ENCODE assay signal across 16 cellular contexts in the genomic region with DNA sequence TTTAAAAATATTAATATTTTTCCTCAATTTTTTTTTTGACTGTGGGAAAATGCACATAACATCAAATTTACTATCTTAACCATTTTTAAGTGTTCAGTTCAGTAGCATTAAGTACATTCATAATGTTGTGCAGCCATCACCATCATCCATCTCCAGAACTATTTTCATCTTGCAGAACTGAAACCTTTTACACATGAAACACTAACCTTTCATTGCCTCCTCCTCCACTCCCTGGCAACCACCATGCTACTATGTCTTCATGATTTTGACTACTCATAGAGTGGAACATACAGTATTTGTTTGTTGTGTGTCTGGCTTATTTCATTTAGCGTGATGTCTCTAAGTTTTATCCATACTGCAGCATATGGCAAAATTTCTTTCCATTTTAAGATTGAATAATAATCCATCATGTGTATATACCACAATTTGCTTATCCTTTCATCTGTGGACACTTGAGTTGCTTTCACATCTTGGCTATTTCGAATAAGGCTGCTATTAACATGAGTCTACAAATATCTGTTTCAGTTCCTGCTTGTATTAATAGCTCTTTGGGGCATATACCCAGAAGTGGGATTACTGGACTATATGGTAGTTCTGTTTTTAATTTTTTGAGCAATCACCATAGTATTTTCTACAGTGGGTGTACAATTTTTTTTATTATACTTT.
DNase-seq lines count a peak whose midpoint lies in the region; ATAC-seq, FAIRE-seq and TF ChIP-seq lines count a peak whose summit lies in the region.
"Had no signal": no experiment of that assay in that cellular context is flagged by ENCODE, and none has a peak within 500 bp of the region (broad histone marks: within the 10 kb centered on the region; RNA-seq: fewer than 3 reads in every experiment).

No MANE protein-coding gene starts in this region.

- no peaks in the 10 kb centered on the region for H3K27me3 ChIP-seq in OCI-LY3 (ENCODE audit: low read depth, low read length)
- no peaks in the 10 kb centered on the region for H3K27me3 ChIP-seq in tibial artery
- no peaks in the 10 kb centered on the region for H3K27me3 ChIP-seq in HepG2 (ENCODE audit: control insufficient read depth in 1 of 2, insufficient read depth in 2 of 2, low read length in 2 of 2)
- H3K27me3 ChIP-seq: SJSA1 had no signal

- peaks cover 22% of the 10 kb centered on the region for H3K4me1 ChIP-seq in OCI-LY3 (ENCODE audit: low read length)
- H3K4me1 ChIP-seq in tibial artery = no peaks in the 10 kb centered on the region
- no peaks in the 10 kb centered on the region for H3K4me1 ChIP-seq in HepG2 (ENCODE audit: insufficient read depth, low read length)
- H3K4me1 ChIP-seq: prostate gland, SJSA1 had no signal

- intact Hi-C loops in tibial artery (cut with DNase I; ENCODE audit: low total_unique reads) = no loop called here
- intact Hi-C loops in HepG2 (cut with micrococcal nuclease; ENCODE audit: unreplicated experiment) = no loop called here

- H2AFZ ChIP-seq in OCI-LY3 (ENCODE audit: low read depth, low read length) = no peak overlapping the region
- no peak overlapping the region for H2AFZ ChIP-seq in HepG2 (ENCODE audit: low read length)

- H3K27ac ChIP-seq in OCI-LY3 (ENCODE audit: low read length) = peak overlapping the region; percentile 92
- no peak overlapping the region for H3K27ac ChIP-seq in tibial artery
- no peak overlapping the region for H3K27ac ChIP-seq in HepG2 (ENCODE audit: extremely low read length, insufficient read depth, low read length)
- H3K27ac ChIP-seq in coronary artery = no peak overlapping the region
- H3K27ac ChIP-seq: prostate gland, SJSA1, thoracic aorta had no signal

- no peak for FAIRE-seq in HepG2 (lab: Jason Lieb, UNC)

- peak overlapping the region; percentile 49 for H3K4me3 ChIP-seq in OCI-LY3 (ENCODE audit: low read length)
- H3K4me3 ChIP-seq in tibial artery = no peak overlapping the region
- H3K4me3 ChIP-seq in HepG2 (replicated peaks in 1 of 3; ENCODE audit: insufficient read depth in 1 of 3, low read depth in 2 of 3, low read length in 3 of 3) = no peak overlapping the region
- H3K4me3 ChIP-seq in coronary artery = no peak overlapping the region
- H3K4me3 ChIP-seq: prostate gland, SJSA1, thoracic aorta had no signal

- CTCF ChIA-PET in HepG2 (lab: Yijun Ruan, JAX; ENCODE audit: low intra/inter-chr PET ratio, low total read pairs) = no interaction called here

- no peak for DNase-seq in tibial artery
- no peak for DNase-seq in NCI-H1930 (lab: John Stamatoyannopoulos, UW)
- no peak for DNase-seq in HepG2 (ENCODE audit: low spot score)
- DNase-seq in coronary artery (ENCODE audit: low spot score) = no peak
- DNase-seq: activated CD4-positive, alpha-beta T cell treated with anti-CD3 and anti-CD28 coated beads, Interleukin-2, amount 10 ng/mL, durations not matched to agents 7 days and 5 days; activated naive CD8-positive, alpha-beta T cell treated with anti-CD3 and anti-CD28 coated beads, Interleukin-2, amount 10 ng/mL, durations not matched to agents 7 days and 5 days; glutamatergic neuron; NCI-H2171 treated with DMSO at 0.1 percent for 48 hours; stimulated activated CD4-positive, alpha-beta T cell treated with anti-CD3 and anti-CD28 coated beads, Interleukin-4, amount 100 ng/mL, for 4 hours had no signal

- in situ Hi-C loops in HepG2 (cut with HindIII; ENCODE audit: extremely low pct_ligation_motif_present, low pct_unique_long_range_greater_than_20kb) = no loop called here

- no TSS peak for BruUV-seq in HepG2 (replicated peaks; lab: Mats Ljungman, UMichigan)

- POLR2A ChIA-PET in HepG2 (lab: Yijun Ruan, JAX) = no interaction called here

- TF ChIP-seq POLR2A in HepG2 (IDR thresholded peaks at IDR 0.05; ENCODE audit: insufficient read depth in 1 of 2, low read depth in 2 of 2, low read length in 2 of 2) = no peak

- TF ChIP-seq CTCF in OCI-LY3 (IDR thresholded peaks at IDR 0.05; ENCODE audit: low read depth, low read length) (no peak), tibial artery (IDR thresholded peaks at IDR 0.05) (no peak), HepG2 (CRISPR knock-in tag; IDR thresholded peaks at IDR 0.05) (no peak), coronary artery (IDR thresholded peaks at IDR 0.05) (no peak)

- H3K36me3 ChIP-seq in OCI-LY3 (replicated peaks; ENCODE audit: low read depth, low read length) (peaks cover 5% of the 10 kb centered on the region), tibial artery (no peaks in the 10 kb centered on the region), HepG2 (replicated peaks in 1 of 2; ENCODE audit: control insufficient read depth in 1 of 2, insufficient read depth in 2 of 2, low read length in 2 of 2) (no peaks in the 10 kb centered on the region)
- H3K36me3 ChIP-seq: prostate gland, SJSA1, thoracic aorta had no signal

- 11% methylated on average over 2 of the region's 2 CpGs for WGBS in HepG2 (ENCODE audit: low lambda C conversion rate)

- peak overlapping the region; percentile 69 for H3K4me2 ChIP-seq in OCI-LY3 (ENCODE audit: low read length)
- H3K4me2 ChIP-seq in HepG2 (ENCODE audit: low read depth, low read length) = no peak overlapping the region

- peak overlapping the region; percentile 36; the same call in 1 of the 2 replicates for H3K9ac ChIP-seq in OCI-LY3 (ENCODE audit: low read length)
- H3K9ac ChIP-seq in HepG2 (ENCODE audit: insufficient read depth, low read depth, low read length) = no peak overlapping the region

- no peak for TF ChIP-seq RAD21 in HepG2 (CRISPR knock-in tag; IDR thresholded peaks at IDR 0.05)

- H3K9me3 ChIP-seq in OCI-LY3 (ENCODE audit: insufficient read depth, low read length) (no peaks in the 10 kb centered on the region), tibial artery (peaks cover 0 to 9% (median 9%) of the 10 kb centered on the region in 3 donors), HepG2 (ENCODE audit: low read length) (peaks cover 66% of the 10 kb centered on the region)
- H3K9me3 ChIP-seq: prostate gland, SJSA1, thoracic aorta had no signal

- H3K79me2 ChIP-seq in OCI-LY3 (ENCODE audit: low read length) (no peaks in the 10 kb centered on the region), HepG2 (ENCODE audit: insufficient read depth, low read length) (no peaks in the 10 kb centered on the region)

- ATAC-seq in GM18873 (IDR thresholded peaks at IDR 0.05; ENCODE audit: low FRiP score, unreplicated experiment) = peak; percentile 64
- peak; percentile 81 for ATAC-seq in GM21619 (IDR thresholded peaks at IDR 0.05; ENCODE audit: unreplicated experiment)
- ATAC-seq in HG03135 (IDR thresholded peaks at IDR 0.05; ENCODE audit: unreplicated experiment) = peak; percentile 85
- no peak for ATAC-seq in HepG2

- TF ChIP-seq EP300 in HepG2 (IDR thresholded peaks at IDR 0.05; ENCODE audit: low read depth in 2 of 2, low read length in 2 of 2) = no peak
- no peak for TF ChIP-seq EP300 in HepG2 (CRISPR knock-in tag; IDR thresholded peaks at IDR 0.05; ENCODE audit: borderline replicate concordance)

- no peaks in the 10 kb centered on the region for H4K20me1 ChIP-seq in OCI-LY3 (ENCODE audit: insufficient read depth, low read length)
- no peaks in the 10 kb centered on the region for H4K20me1 ChIP-seq in HepG2 (ENCODE audit: insufficient read depth, low read length)

TF ChIP-seq in HepG2, 621 proteins besides CTCF, POLR2A, EP300 and RAD21 (continues in another document):
- TF ChIP-seq ZNF660 (CRISPR knock-in tag; IDR thresholded peaks at IDR 0.05; ENCODE audit: borderline replicate concordance, low read depth) = no peak
